11 cellular contexts compared by ENCODE assay signal in the genomic region with DNA sequence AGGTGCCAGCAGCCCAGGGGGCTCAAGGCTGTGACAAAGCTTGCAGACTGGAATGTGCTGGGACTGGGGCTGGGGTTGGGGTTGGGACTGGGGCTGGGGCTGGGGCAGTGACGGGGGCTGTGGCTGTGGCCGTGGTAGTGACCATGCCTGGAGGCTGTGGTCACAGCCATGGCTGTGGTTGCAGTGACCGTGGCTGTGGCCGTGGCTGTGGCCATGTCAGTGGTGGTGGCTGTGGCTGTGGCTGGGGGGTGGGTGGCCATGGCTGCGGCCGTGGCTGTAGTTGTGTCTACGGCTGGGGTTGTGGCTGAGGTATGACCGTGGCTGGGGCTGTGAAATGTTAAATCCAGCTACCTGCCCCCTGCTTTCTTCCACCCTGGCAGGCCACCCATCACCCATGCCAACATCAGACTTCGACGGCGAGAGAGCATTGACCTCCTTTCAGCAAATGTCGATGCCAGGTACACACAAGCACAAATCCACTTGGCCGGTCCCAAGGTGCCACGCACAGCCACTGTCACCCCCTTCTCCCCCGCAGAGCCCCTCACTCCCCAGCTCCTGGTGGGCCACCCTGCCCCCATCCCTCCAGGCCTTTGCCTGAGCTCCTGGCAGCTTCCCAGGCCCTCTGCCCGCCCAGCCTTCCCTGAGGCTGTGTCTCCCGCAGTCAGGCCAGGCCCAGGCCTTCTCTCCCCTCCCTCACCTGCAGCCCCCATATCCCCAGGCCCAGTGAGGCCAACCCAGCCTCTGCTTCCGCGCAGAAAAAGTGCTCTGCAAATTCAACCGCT. TPM values are rescaled to one million over a fixed set of nuclear protein-coding genes. Genes with fewer than 3 reads are reported as not detected.
"Had no signal": no experiment of that assay in that cellular context is flagged by ENCODE, and none has a peak within 500 bp of the region (broad histone marks: within the 10 kb centered on the region; RNA-seq: fewer than 3 reads in every experiment).

No MANE protein-coding gene starts in this region.

- ATAC-seq: GM23338, HCT116 had no signal

- H3K4me3 ChIP-seq: GM23338, HAP-1 had no signal

- H3K4me2 ChIP-seq: GM23338, KMS-11 had no signal

- H2AFZ ChIP-seq: GM23338 had no signal

- H3K27ac Mint-ChIP-seq: GM23338, HFFc6 had no signal

- H3K9me3 Mint-ChIP-seq: HFFc6 had no signal

- H3K36me3 ChIP-seq: HAP-1 had no signal

- H3K4me3 Mint-ChIP-seq: GM23338, HFFc6 had no signal

- H3K4me1 ChIP-seq: HAP-1 had no signal

- H3K9me3 ChIP-seq: HAP-1 had no signal

- FAIRE-seq: HTR-8/SVneo had no signal

- H3K27ac ChIP-seq: KMS-11 had no signal

- DNase-seq: HFFc6, IMR-90, KBM-7 had no signal

- H3K9ac ChIP-seq: KMS-11 had no signal

RNA-seq across cellular contexts. Expression of a gene that starts 15.3 kb away (rescaled TPM):
- total RNA-seq: GM23338, H4, H7, HFFc6, HT-29, IMR-90 had no signal
- polyA plus RNA-seq: GM23338, IMR-90 had no signal

RNA-seq across cellular contexts. Expression of a gene that starts 20.9 kb away (rescaled TPM):
- total RNA-seq: H4, H7, HFFc6, HT-29, IMR-90 had no signal
- polyA plus RNA-seq: GM23338, IMR-90 had no signal

RNA-seq across cellular contexts. Expression of a gene that starts 23.6 kb away (rescaled TPM):
- total RNA-seq: H4, HFFc6, HT-29, IMR-90 had no signal
- polyA plus RNA-seq: IMR-90 had no signal

RNA-seq across cellular contexts. Expression of a gene that starts 39.1 kb away (rescaled TPM):
- total RNA-seq: GM23338, H4, H7, HFFc6, HT-29, IMR-90 had no signal
- polyA plus RNA-seq: GM23338, IMR-90 had no signal
